1 cellular context compared by ENCODE assay signal in the genomic region with DNA sequence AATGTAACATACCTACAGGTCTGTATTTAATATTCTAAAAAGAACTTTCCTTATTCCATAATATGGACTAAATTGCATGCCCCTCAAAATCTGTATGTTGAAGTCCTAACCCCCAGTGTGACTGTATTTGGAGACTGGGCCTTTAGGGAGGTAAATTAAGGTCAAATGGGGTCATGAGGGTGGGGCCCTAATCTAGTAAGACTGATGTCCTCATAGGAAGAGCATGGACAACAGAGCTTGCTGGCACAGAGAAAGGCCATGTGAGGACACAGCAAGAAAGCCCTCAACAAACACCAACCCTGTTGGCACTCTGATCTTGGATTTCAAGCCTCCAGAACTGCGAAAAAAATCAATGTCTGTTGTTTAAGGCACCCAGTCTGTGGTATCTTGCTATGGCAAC.
TF ChIP-seq lines count a peak whose summit lies in the region.

No MANE protein-coding gene starts in this region.

TF ChIP-seq in K562, 482 proteins besides CTCF, POLR2A, EP300 and RAD21 (continued from another document):
- TF ChIP-seq, protein P1, sequence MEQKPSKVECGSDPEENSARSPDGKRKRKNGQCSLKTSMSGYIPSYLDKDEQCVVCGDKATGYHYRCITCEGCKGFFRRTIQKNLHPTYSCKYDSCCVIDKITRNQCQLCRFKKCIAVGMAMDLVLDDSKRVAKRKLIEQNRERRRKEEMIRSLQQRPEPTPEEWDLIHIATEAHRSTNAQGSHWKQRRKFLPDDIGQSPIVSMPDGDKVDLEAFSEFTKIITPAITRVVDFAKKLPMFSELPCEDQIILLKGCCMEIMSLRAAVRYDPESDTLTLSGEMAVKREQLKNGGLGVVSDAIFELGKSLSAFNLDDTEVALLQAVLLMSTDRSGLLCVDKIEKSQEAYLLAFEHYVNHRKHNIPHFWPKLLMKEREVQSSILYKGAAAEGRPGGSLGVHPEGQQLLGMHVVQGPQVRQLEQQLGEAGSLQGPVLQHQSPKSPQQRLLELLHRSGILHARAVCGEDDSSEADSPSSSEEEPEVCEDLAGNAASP (IDR thresholded peaks at IDR 0.05), result peak; percentile 19; the same call in 1 of the 2 replicates
- TF ChIP-seq ZNF217 (CRISPR knock-in tag; IDR thresholded peaks at IDR 0.05) (no peak), SRSF9 (IDR thresholded peaks at IDR 0.05; ENCODE audit: borderline replicate concordance, low read depth, low read length) (no peak), CREBBP (IDR thresholded peaks at IDR 0.05; ENCODE audit: low read depth, low read length) (no peak), POLR2AphosphoS2 (IDR thresholded peaks at IDR 0.05; ENCODE audit: low read length) (no peak)
